ENCODE assay signal across 21 cellular contexts in genomic region chr2:99837103-99837591, GRCh38.
"Had no signal": no experiment of that assay in that cellular context is flagged by ENCODE, and none has a peak within 500 bp of the region (broad histone marks: within the 10 kb centered on the region; RNA-seq: fewer than 3 reads in every experiment).

No MANE protein-coding gene starts in this region.

- H3K36me3 ChIP-seq: ascending aorta, breast epithelium, esophagus squamous epithelium, thyroid gland, WERI-Rb-1 had no signal

- H3K4me1 ChIP-seq: ascending aorta, breast epithelium, esophagus squamous epithelium, thyroid gland had no signal

- H3K9me3 ChIP-seq: ascending aorta, breast epithelium, esophagus squamous epithelium, mucosa of descending colon, thyroid gland had no signal

- H3K4me3 ChIP-seq: ascending aorta, breast epithelium, esophagus squamous epithelium, mucosa of descending colon, thyroid gland had no signal

- H3K4me3 Mint-ChIP-seq: activated naive CD4-positive, alpha-beta T cell treated with anti-CD3 and anti-CD28 coated beads for 36 hours; memory B cell; naive thymus-derived CD4-positive, alpha-beta T cell had no signal

- H3K27me3 Mint-ChIP-seq: memory B cell had no signal

- H3K27me3 ChIP-seq: ascending aorta, breast epithelium, esophagus squamous epithelium, thyroid gland had no signal

- DNase-seq: activated CD4-positive, alpha-beta T cell treated with anti-CD3 and anti-CD28 coated beads, Interleukin-2, amount 50 U/mL, for 4 hours; activated naive CD4-positive, alpha-beta T cell treated with anti-CD3 and anti-CD28 coated beads for 36 hours; activated T-cell treated with anti-CD3 and anti-CD28 coated beads, Interleukin-2, amount 50 U/mL, for 1 hour; cortex of kidney; effector CD4-positive, alpha-beta T cell; esophagus squamous epithelium; mucosa of descending colon; naive thymus-derived CD4-positive, alpha-beta T cell; posterior cingulate gyrus; retina; stimulated activated CD4-positive, alpha-beta T cell treated with anti-CD3 and anti-CD28 coated beads, Interleukin-12 subunit alpha, Interleukin-12 subunit beta, amount 100 ng/mL, for 4 hours; stimulated activated CD4-positive, alpha-beta T cell treated with anti-CD3 and anti-CD28 coated beads, Interleukin-1b, Interleukin-23, amount 100 ng/mL, for 48 hours; stimulated activated CD8-positive, alpha-beta memory T cell treated with anti-CD3 and anti-CD28 coated beads, Interleukin-4, amount 100 ng/mL, for 48 hours; stimulated activated naive CD4-positive, alpha-beta T cell treated with Interleukin-2 at 50 U/mL for 16 hours; T-helper 1 cell; T-helper 9 cell; thyroid gland; WERI-Rb-1 had no signal

- H3K9me3 Mint-ChIP-seq: activated naive CD4-positive, alpha-beta T cell treated with anti-CD3 and anti-CD28 coated beads for 36 hours; memory B cell had no signal

- H3K27ac ChIP-seq: ascending aorta, breast epithelium, esophagus squamous epithelium, thyroid gland, WERI-Rb-1 had no signal

- ATAC-seq: mucosa of descending colon; naive thymus-derived CD4-positive, alpha-beta T cell had no signal

- H3K27ac Mint-ChIP-seq: activated naive CD4-positive, alpha-beta T cell treated with anti-CD3 and anti-CD28 coated beads for 36 hours; memory B cell; naive thymus-derived CD4-positive, alpha-beta T cell had no signal
